ENCODE assay signal across 2 cellular contexts in genomic region chr2:31107588-31108300, GRCh38.
TF ChIP-seq lines count a peak whose summit lies in the region.

No MANE protein-coding gene starts in this region.

TF ChIP-seq in A549, 52 proteins besides CTCF, POLR2A, EP300 and RAD21:
- TF ChIP-seq USF2 (IDR thresholded peaks at IDR 0.05) (no peak), HES2 (IDR thresholded peaks at IDR 0.05) (no peak), EHMT2 (IDR thresholded peaks at IDR 0.05; ENCODE audit: low read depth) (peak; percentile 95), REST (IDR thresholded peaks at IDR 0.05) (peak; percentile 90), PBX3 (IDR thresholded peaks at IDR 0.05) (no peak), TP53 (CRISPR knock-in tag; IDR thresholded peaks at IDR 0.05) (no peak), ZFP36 (IDR thresholded peaks at IDR 0.05; ENCODE audit: borderline replicate concordance, partially characterized antibody) (no peak), CHD4 (IDR thresholded peaks at IDR 0.05; ENCODE audit: borderline replicate concordance) (no peak), CBX2 (IDR thresholded peaks at IDR 0.05; ENCODE audit: borderline replicate concordance, low read depth) (no peak), ELK1 (IDR thresholded peaks at IDR 0.05; ENCODE audit: low read depth, low read length) (no peak), CBX8 (IDR thresholded peaks at IDR 0.05) (no peak), HDAC2 (IDR thresholded peaks at IDR 0.05) (no peak), HMGXB4 (CRISPR knock-in tag; IDR thresholded peaks at IDR 0.05; ENCODE audit: borderline replicate concordance) (no peak)

TF ChIP-seq in HCT116, 20 proteins besides CTCF, POLR2A, EP300 and RAD21:
- TF ChIP-seq REST (IDR thresholded peaks at IDR 0.05; ENCODE audit: low read depth) (peak; percentile 46), SRF (IDR thresholded peaks at IDR 0.05; ENCODE audit: low read depth) (no peak)
